Comparison of ENCODE assay signal across 1 cellular context in genomic region chr1:155012052-155012546, GRCh38.
A peak's percentile ranks its signal among the peaks of the same experiment; 100 is the strongest.
TF ChIP-seq lines count a peak whose summit lies in the region.

No MANE protein-coding gene starts in this region.

TF ChIP-seq in IMR-90, 13 proteins besides CTCF, POLR2A, EP300 and RAD21 (continued from another document):
- no peak for TF ChIP-seq RFX5 (IDR thresholded peaks at IDR 0.05; ENCODE audit: low read depth, low read length)
- peak; percentile 48; the same call in 1 of the 2 replicates for TF ChIP-seq USF2 (IDR thresholded peaks at IDR 0.05; ENCODE audit: low read depth, low read length)
TF ChIP-seq in IMR-90: peak in this region for 2.
